1 cellular context compared by ENCODE assay signal in the genomic region with DNA sequence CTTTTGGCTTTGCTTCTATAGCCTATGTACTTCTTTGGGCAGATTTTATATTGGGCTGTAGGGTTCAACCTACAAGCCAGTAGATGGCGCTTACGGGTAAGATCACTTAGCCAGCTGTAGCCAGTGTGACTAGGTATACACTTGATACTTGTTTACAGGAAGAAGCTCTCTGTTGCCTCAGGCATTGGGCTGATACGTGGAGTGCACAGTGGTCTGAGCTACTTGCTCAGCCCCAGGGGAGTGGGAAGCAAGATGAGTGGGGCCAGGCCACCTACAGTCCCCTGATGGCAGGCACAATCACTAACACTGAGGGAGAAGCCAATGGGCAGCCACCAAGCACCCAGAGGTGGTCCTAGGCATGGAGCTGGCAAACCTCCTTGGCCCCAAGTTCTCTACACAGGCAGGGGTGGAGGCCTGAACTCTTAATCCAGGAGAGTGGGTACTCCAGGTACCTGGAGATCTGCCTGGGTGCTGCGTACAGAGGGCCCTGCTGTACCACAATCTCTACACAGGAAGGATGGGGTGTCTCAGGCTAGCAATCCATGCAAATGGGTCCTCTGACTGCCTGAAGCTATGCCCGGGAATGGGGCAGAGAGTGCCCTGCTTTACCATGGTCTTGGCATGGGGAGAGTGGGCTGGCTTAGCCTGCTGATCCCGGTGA.
TF ChIP-seq lines count a peak whose summit lies in the region.

No MANE protein-coding gene starts in this region.

TF ChIP-seq in K562, 482 proteins besides CTCF, POLR2A, EP300 and RAD21 (continued from another document):
- TF ChIP-seq, protein P1, sequence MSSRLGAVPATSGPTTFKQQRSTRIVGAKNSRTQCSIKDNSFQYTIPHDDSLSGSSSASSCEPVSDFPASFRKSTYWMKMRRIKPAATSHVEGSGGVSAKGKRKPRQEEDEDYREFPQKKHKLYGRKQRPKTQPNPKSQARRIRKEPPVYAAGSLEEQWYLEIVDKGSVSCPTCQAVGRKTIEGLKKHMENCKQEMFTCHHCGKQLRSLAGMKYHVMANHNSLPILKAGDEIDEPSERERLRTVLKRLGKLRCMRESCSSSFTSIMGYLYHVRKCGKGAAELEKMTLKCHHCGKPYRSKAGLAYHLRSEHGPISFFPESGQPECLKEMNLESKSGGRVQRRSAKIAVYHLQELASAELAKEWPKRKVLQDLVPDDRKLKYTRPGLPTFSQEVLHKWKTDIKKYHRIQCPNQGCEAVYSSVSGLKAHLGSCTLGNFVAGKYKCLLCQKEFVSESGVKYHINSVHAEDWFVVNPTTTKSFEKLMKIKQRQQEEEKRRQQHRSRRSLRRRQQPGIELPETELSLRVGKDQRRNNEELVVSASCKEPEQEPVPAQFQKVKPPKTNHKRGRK (tag; IDR thresholded peaks at IDR 0.05): peak; percentile 6; the same call in 1 of the 2 replicates
- no peak for TF ChIP-seq ZNF354B (CRISPR knock-in tag; IDR thresholded peaks at IDR 0.05)
- TF ChIP-seq ZEB2 (IDR thresholded peaks at IDR 0.05): no peak
- no peak for TF ChIP-seq NFYB (IDR thresholded peaks at IDR 0.05; ENCODE audit: extremely low read depth, insufficient read length)
- TF ChIP-seq SMC3 (conservative IDR thresholded peaks at IDR 0.05; ENCODE audit: insufficient read depth, low read depth, low read length): 0 out of 2 replicates have a peak, but pooled peaks have one; percentile 9
- TF ChIP-seq RCOR1 (IDR thresholded peaks at IDR 0.05; ENCODE audit: borderline replicate concordance in 1 of 2, low read depth in 2 of 2, low read length in 2 of 2): peak in 1 of 2 experiments; percentile 20; a peak in 1 of 4 replicates
- 0 out of 4 replicates have a peak, but pooled peaks of 1 of the 2 experiments have one; percentile 41 for TF ChIP-seq FOXA3 (CRISPR knock-in tag; conservative IDR thresholded peaks at IDR 0.05 in 1 of 2, IDR thresholded peaks at IDR 0.05 in 1 of 2)
- no peak for TF ChIP-seq SMARCB1 (IDR thresholded peaks at IDR 0.05; ENCODE audit: insufficient read length, low read depth)
- TF ChIP-seq FOXM1 (IDR thresholded peaks at IDR 0.05; ENCODE audit: low read depth): no peak
- TF ChIP-seq FOXM1 (CRISPR knock-in tag; IDR thresholded peaks at IDR 0.05; ENCODE audit: low read depth): no peak
- TF ChIP-seq EP400 (IDR thresholded peaks at IDR 0.05): 0 out of 2 replicates have a peak, but pooled peaks have one; percentile 1
- TF ChIP-seq DNMT1 (IDR thresholded peaks at IDR 0.05): no peak
- TF ChIP-seq, protein P2, sequence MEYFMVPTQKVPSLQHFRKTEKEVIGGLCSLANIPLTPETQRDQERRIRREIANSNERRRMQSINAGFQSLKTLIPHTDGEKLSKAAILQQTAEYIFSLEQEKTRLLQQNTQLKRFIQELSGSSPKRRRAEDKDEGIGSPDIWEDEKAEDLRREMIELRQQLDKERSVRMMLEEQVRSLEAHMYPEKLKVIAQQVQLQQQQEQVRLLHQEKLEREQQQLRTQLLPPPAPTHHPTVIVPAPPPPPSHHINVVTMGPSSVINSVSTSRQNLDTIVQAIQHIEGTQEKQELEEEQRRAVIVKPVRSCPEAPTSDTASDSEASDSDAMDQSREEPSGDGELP (CRISPR knock-in tag; IDR thresholded peaks at IDR 0.05; ENCODE audit: borderline replicate concordance): peak; percentile 57; the same call in 1 of the 2 replicates
- TF ChIP-seq FOXK2 (conservative IDR thresholded peaks at IDR 0.05 in 1 of 2, IDR thresholded peaks at IDR 0.05 in 1 of 2; ENCODE audit: low read depth in 2 of 2): peak; percentile 87 to 91
- TF ChIP-seq PML (IDR thresholded peaks at IDR 0.05; ENCODE audit: low read length): no peak
- peak; percentile 45 for TF ChIP-seq CTBP1 (IDR thresholded peaks at IDR 0.05; ENCODE audit: borderline replicate concordance)
- TF ChIP-seq, protein P3, sequence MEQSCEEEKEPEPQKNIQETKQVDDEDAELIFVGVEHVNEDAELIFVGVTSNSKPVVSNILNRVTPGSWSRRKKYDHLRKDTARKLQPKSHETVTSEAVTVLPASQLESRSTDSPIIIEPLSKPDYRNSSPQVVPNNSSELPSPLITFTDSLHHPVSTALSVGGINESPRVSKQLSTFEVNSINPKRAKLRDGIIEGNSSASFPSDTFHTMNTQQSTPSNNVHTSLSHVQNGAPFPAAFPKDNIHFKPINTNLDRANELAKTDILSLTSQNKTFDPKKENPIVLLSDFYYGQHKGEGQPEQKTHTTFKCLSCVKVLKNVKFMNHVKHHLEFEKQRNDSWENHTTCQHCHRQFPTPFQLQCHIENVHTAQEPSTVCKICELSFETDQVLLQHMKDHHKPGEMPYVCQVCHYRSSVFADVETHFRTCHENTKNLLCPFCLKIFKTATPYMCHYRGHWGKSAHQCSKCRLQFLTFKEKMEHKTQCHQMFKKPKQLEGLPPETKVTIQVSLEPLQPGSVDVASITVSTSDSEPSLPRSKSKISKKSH (CRISPR knock-in tag; IDR thresholded peaks at IDR 0.05): no peak
- TF ChIP-seq, protein P4, sequence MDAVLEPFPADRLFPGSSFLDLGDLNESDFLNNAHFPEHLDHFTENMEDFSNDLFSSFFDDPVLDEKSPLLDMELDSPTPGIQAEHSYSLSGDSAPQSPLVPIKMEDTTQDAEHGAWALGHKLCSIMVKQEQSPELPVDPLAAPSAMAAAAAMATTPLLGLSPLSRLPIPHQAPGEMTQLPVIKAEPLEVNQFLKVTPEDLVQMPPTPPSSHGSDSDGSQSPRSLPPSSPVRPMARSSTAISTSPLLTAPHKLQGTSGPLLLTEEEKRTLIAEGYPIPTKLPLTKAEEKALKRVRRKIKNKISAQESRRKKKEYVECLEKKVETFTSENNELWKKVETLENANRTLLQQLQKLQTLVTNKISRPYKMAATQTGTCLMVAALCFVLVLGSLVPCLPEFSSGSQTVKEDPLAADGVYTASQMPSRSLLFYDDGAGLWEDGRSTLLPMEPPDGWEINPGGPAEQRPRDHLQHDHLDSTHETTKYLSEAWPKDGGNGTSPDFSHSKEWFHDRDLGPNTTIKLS (IDR thresholded peaks at IDR 0.05; ENCODE audit: borderline replicate concordance, low read depth): no peak
- no peak for TF ChIP-seq EWSR1 (IDR thresholded peaks at IDR 0.05; ENCODE audit: borderline replicate concordance, low read depth, partially characterized antibody)
- peak; percentile 61 for TF ChIP-seq ETV1 (tag; conservative IDR thresholded peaks at IDR 0.05; ENCODE audit: low read depth)
- no peak for TF ChIP-seq XRCC3 (IDR thresholded peaks at IDR 0.05)
- 0 out of 4 replicates have a peak, but pooled peaks of 1 of the 2 experiments have one; percentile 36 for TF ChIP-seq MAZ (CRISPR knock-in tag; conservative IDR thresholded peaks at IDR 0.05 in 1 of 2, IDR thresholded peaks at IDR 0.05 in 1 of 2)
- TF ChIP-seq, protein P5, sequence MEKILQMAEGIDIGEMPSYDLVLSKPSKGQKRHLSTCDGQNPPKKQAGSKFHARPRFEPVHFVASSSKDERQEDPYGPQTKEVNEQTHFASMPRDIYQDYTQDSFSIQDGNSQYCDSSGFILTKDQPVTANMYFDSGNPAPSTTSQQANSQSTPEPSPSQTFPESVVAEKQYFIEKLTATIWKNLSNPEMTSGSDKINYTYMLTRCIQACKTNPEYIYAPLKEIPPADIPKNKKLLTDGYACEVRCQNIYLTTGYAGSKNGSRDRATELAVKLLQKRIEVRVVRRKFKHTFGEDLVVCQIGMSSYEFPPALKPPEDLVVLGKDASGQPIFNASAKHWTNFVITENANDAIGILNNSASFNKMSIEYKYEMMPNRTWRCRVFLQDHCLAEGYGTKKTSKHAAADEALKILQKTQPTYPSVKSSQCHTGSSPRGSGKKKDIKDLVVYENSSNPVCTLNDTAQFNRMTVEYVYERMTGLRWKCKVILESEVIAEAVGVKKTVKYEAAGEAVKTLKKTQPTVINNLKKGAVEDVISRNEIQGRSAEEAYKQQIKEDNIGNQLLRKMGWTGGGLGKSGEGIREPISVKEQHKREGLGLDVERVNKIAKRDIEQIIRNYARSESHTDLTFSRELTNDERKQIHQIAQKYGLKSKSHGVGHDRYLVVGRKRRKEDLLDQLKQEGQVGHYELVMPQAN (IDR thresholded peaks at IDR 0.05; ENCODE audit: borderline replicate concordance): no peak
- TF ChIP-seq ZNF165 (CRISPR knock-in tag; IDR thresholded peaks at IDR 0.05; ENCODE audit: borderline replicate concordance): no peak
- TF ChIP-seq, protein P6, sequence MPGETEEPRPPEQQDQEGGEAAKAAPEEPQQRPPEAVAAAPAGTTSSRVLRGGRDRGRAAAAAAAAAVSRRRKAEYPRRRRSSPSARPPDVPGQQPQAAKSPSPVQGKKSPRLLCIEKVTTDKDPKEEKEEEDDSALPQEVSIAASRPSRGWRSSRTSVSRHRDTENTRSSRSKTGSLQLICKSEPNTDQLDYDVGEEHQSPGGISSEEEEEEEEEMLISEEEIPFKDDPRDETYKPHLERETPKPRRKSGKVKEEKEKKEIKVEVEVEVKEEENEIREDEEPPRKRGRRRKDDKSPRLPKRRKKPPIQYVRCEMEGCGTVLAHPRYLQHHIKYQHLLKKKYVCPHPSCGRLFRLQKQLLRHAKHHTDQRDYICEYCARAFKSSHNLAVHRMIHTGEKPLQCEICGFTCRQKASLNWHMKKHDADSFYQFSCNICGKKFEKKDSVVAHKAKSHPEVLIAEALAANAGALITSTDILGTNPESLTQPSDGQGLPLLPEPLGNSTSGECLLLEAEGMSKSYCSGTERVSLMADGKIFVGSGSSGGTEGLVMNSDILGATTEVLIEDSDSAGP (CRISPR knock-in tag; IDR thresholded peaks at IDR 0.05): 0 out of 2 replicates have a peak, but pooled peaks have one; percentile 21
- TF ChIP-seq, protein P7, sequence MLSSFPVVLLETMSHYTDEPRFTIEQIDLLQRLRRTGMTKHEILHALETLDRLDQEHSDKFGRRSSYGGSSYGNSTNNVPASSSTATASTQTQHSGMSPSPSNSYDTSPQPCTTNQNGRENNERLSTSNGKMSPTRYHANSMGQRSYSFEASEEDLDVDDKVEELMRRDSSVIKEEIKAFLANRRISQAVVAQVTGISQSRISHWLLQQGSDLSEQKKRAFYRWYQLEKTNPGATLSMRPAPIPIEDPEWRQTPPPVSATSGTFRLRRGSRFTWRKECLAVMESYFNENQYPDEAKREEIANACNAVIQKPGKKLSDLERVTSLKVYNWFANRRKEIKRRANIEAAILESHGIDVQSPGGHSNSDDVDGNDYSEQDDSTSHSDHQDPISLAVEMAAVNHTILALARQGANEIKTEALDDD (IDR thresholded peaks at IDR 0.05): peak; percentile 45; the same call in 1 of the 2 replicates
- no peak for TF ChIP-seq BRCA1 (IDR thresholded peaks at IDR 0.05)
- no peak for TF ChIP-seq BRCA1 (CRISPR knock-in tag; IDR thresholded peaks at IDR 0.05)
- TF ChIP-seq ZKSCAN1 (IDR thresholded peaks at IDR 0.05; ENCODE audit: low read depth, low read length): no peak
- no peak for TF ChIP-seq BACH1 (tag; IDR thresholded peaks at IDR 0.05)
- no peak for TF ChIP-seq ZFP1 (CRISPR knock-in tag; IDR thresholded peaks at IDR 0.05)
- no peak for TF ChIP-seq TAF9B (IDR thresholded peaks at IDR 0.05; ENCODE audit: partially characterized antibody)
- TF ChIP-seq PHF8 (IDR thresholded peaks at IDR 0.05; ENCODE audit: borderline replicate concordance, low read length): no peak
- TF ChIP-seq EHMT2 (IDR thresholded peaks at IDR 0.05): no peak
- TF ChIP-seq HNRNPK (IDR thresholded peaks at IDR 0.05; ENCODE audit: low read depth, low read length, poor library complexity, severe bottlenecking): no peak
- 0 out of 2 replicates have a peak, but pooled peaks have one; percentile 19 for TF ChIP-seq ZNF24 (IDR thresholded peaks at IDR 0.05)
